In the genomic region with DNA sequence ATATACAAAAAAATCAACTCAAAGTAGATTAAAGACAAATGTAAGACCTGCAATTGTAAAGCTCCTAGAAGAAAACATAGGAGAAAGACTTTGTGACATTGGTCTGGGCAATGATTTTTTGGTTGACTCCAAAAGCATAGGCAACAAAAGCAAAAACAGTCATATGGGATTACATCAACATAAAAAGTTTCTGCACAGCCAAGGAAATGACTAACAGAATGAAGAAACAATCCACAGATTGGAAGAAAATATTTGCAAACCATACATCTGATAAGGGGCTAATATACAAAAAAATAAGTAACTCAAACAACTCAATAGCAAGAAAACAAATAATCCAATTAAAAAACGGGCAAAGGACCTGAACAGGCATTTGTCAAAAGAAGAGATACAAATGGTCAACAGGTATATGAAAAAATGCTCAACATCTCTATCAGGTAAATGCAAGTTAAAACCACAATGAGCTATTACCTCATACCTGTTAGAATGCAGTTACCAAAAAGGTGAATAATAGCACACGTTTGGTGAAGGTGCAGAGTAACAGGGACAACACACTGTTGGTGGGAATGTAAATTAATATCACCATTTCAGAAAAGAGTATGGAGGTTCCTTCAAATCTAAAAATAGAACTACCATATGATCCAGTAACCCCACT, we compare ENCODE assay signal across 19 cellular contexts.
"Had no signal": no experiment of that assay in that cellular context is flagged by ENCODE, and none has a peak within 500 bp of the region (broad histone marks: within the 10 kb centered on the region; RNA-seq: fewer than 3 reads in every experiment).

No MANE protein-coding gene starts in this region.

- H3K4me3 Mint-ChIP-seq: naive thymus-derived CD8-positive, alpha-beta T cell; stimulated activated naive B cell treated with anti-CD40 and anti-IgM and Interleukin-4, amounts not matched to agents 10 μg/mL and 1 μg/mL and 100 μg/mL, for 72 hours; stimulated activated naive CD8-positive, alpha-beta T cell treated with anti-CD3 and anti-CD28 coated beads, Interleukin-15, amount 100 ng/mL, for 72 hours had no signal

- H3K27me3 ChIP-seq: neutrophil, right lobe of liver, testis, tibial nerve had no signal

- DNase-seq: effector memory CD4-positive, alpha-beta T cell; foreskin melanocyte; head of caudate nucleus; kidney glomerular epithelial cell; mucosa of descending colon; naive thymus-derived CD8-positive, alpha-beta T cell; psoas muscle; retina; right lobe of liver; stimulated activated CD4-positive, alpha-beta T cell treated with anti-CD3 and anti-CD28 coated beads, Interleukin-15, amount 100 ng/mL, for 24 hours; stimulated activated CD4-positive, alpha-beta T cell treated with anti-CD3 and anti-CD28 coated beads, Interleukin-1b, Interleukin-23, amount 100 ng/mL, for 48 hours; stimulated activated CD4-positive, alpha-beta T cell treated with anti-CD3 and anti-CD28 coated beads, Interleukin-4, amount 100 ng/mL, for 4 hours; stimulated activated naive B cell treated with anti-CD40 and anti-IgM and Interleukin-4, amounts not matched to agents 10 μg/mL and 1 μg/mL and 100 μg/mL, for 72 hours; stimulated activated naive CD8-positive, alpha-beta T cell treated with anti-CD3 and anti-CD28 coated beads, Interleukin-15, amount 100 ng/mL, for 72 hours; testis had no signal

- H3K9me3 ChIP-seq: neutrophil, right lobe of liver, testis had no signal

- H3K4me3 ChIP-seq: hepatocyte, mucosa of descending colon, psoas muscle, right lobe of liver, testis, tibial nerve had no signal

- ATAC-seq: left lobe of liver; mucosa of descending colon; naive thymus-derived CD8-positive, alpha-beta T cell; psoas muscle; right lobe of liver; stimulated activated naive B cell treated with anti-CD40 and anti-IgM and Interleukin-4, amounts not matched to agents 10 μg/mL and 1 μg/mL and 100 μg/mL, for 72 hours; stimulated activated naive CD8-positive, alpha-beta T cell treated with anti-CD3 and anti-CD28 coated beads, Interleukin-15, amount 100 ng/mL, for 72 hours had no signal

- H3K27ac ChIP-seq: hepatocyte, neutrophil, psoas muscle, right lobe of liver, testis, tibial nerve had no signal

- H3K36me3 ChIP-seq: neutrophil, right lobe of liver, tibial nerve had no signal

- H3K27ac Mint-ChIP-seq: naive thymus-derived CD8-positive, alpha-beta T cell; stimulated activated naive B cell treated with anti-CD40 and anti-IgM and Interleukin-4, amounts not matched to agents 10 μg/mL and 1 μg/mL and 100 μg/mL, for 72 hours; stimulated activated naive CD8-positive, alpha-beta T cell treated with anti-CD3 and anti-CD28 coated beads, Interleukin-15, amount 100 ng/mL, for 72 hours had no signal

- H3K4me1 Mint-ChIP-seq: naive thymus-derived CD8-positive, alpha-beta T cell; stimulated activated naive CD8-positive, alpha-beta T cell treated with anti-CD3 and anti-CD28 coated beads, Interleukin-15, amount 100 ng/mL, for 72 hours had no signal

- H3K4me1 ChIP-seq: psoas muscle, right lobe of liver, testis, tibial nerve had no signal

- H3K36me3 Mint-ChIP-seq: stimulated activated naive B cell treated with anti-CD40 and anti-IgM and Interleukin-4, amounts not matched to agents 10 μg/mL and 1 μg/mL and 100 μg/mL, for 72 hours had no signal
